25 cellular contexts compared by ENCODE assay signal in genomic region chr9:134484479-134484878, GRCh38.
DNase-seq lines count a peak whose midpoint lies in the region; ATAC-seq and TF ChIP-seq lines count a peak whose summit lies in the region.
"Had no signal": no experiment of that assay in that cellular context is flagged by ENCODE, and none has a peak within 500 bp of the region (broad histone marks: within the 10 kb centered on the region; RNA-seq: fewer than 3 reads in every experiment).

No MANE protein-coding gene starts in this region.

- H3K4me3 Mint-ChIP-seq in activated naive CD8-positive, alpha-beta T cell treated with anti-CD3 and anti-CD28 coated beads, Interleukin-2, amount 10 ng/mL, durations not matched to agents 7 days and 5 days: no peak overlapping the region
- no peak overlapping the region for H3K4me3 Mint-ChIP-seq in activated naive CD8-positive, alpha-beta T cell treated with anti-CD3 and anti-CD28 coated beads, Interleukin-2, amount 50 U/mL, for 24 hours
- H3K4me3 Mint-ChIP-seq in memory B cell: no peak overlapping the region
- H3K4me3 Mint-ChIP-seq in stimulated activated memory B cell treated with anti-CD40 and anti-IgM and Interleukin-4, amounts not matched to agents 10 μg/mL and 1 μg/mL and 100 μg/mL, for 72 hours: no peak overlapping the region
- H3K4me3 Mint-ChIP-seq: activated B cell treated with CpG ODN at 0.5 μM for 24 hours; activated CD4-positive, alpha-beta memory T cell treated with anti-CD3 and anti-CD28 coated beads, Interleukin-2, amount 10 ng/mL, durations not matched to agents 7 days and 5 days; CD4-positive, CD25-positive, alpha-beta regulatory T cell; dendritic cell treated with granulocyte-macrophage colony-stimulating factor and Interleukin-4, amounts not matched to agents 40 ng/mL and 50 ng/mL, for 4 days; stimulated activated naive B cell treated with anti-CD40 and anti-IgM and Interleukin-4, amounts not matched to agents 10 μg/mL and 1 μg/mL and 100 μg/mL, for 72 hours had no signal

- no peaks in the 10 kb centered on the region for H3K36me3 Mint-ChIP-seq in activated naive CD8-positive, alpha-beta T cell treated with anti-CD3 and anti-CD28 coated beads, Interleukin-2, amount 10 ng/mL, durations not matched to agents 7 days and 5 days
- no peaks in the 10 kb centered on the region for H3K36me3 Mint-ChIP-seq in activated naive CD8-positive, alpha-beta T cell treated with anti-CD3 and anti-CD28 coated beads, Interleukin-2, amount 50 U/mL, for 24 hours (ENCODE audit: low read depth)
- no peaks in the 10 kb centered on the region for H3K36me3 Mint-ChIP-seq in memory B cell
- no peaks in the 10 kb centered on the region for H3K36me3 Mint-ChIP-seq in stimulated activated memory B cell treated with anti-CD40 and anti-IgM and Interleukin-4, amounts not matched to agents 10 μg/mL and 1 μg/mL and 100 μg/mL, for 72 hours
- H3K36me3 Mint-ChIP-seq: CD4-positive, CD25-positive, alpha-beta regulatory T cell; stimulated activated naive B cell treated with anti-CD40 and anti-IgM and Interleukin-4, amounts not matched to agents 10 μg/mL and 1 μg/mL and 100 μg/mL, for 72 hours had no signal

- H3K9me3 Mint-ChIP-seq in activated naive CD8-positive, alpha-beta T cell treated with anti-CD3 and anti-CD28 coated beads, Interleukin-2, amount 10 ng/mL, durations not matched to agents 7 days and 5 days: no peaks in the 10 kb centered on the region
- no peaks in the 10 kb centered on the region for H3K9me3 Mint-ChIP-seq in activated naive CD8-positive, alpha-beta T cell treated with anti-CD3 and anti-CD28 coated beads, Interleukin-2, amount 50 U/mL, for 24 hours
- H3K9me3 Mint-ChIP-seq in memory B cell: no peaks in the 10 kb centered on the region
- H3K9me3 Mint-ChIP-seq in stimulated activated memory B cell treated with anti-CD40 and anti-IgM and Interleukin-4, amounts not matched to agents 10 μg/mL and 1 μg/mL and 100 μg/mL, for 72 hours: no peaks in the 10 kb centered on the region
- H3K9me3 Mint-ChIP-seq: activated B cell treated with CpG ODN at 0.5 μM for 24 hours; activated CD4-positive, alpha-beta memory T cell treated with anti-CD3 and anti-CD28 coated beads, Interleukin-2, amount 10 ng/mL, durations not matched to agents 7 days and 5 days; CD4-positive, CD25-positive, alpha-beta regulatory T cell; dendritic cell treated with granulocyte-macrophage colony-stimulating factor and Interleukin-4, amounts not matched to agents 40 ng/mL and 50 ng/mL, for 4 days; stimulated activated naive B cell treated with anti-CD40 and anti-IgM and Interleukin-4, amounts not matched to agents 10 μg/mL and 1 μg/mL and 100 μg/mL, for 72 hours had no signal

- no peaks in the 10 kb centered on the region for H3K4me1 Mint-ChIP-seq in activated naive CD8-positive, alpha-beta T cell treated with anti-CD3 and anti-CD28 coated beads, Interleukin-2, amount 10 ng/mL, durations not matched to agents 7 days and 5 days
- peaks cover 4% of the 10 kb centered on the region for H3K4me1 Mint-ChIP-seq in activated naive CD8-positive, alpha-beta T cell treated with anti-CD3 and anti-CD28 coated beads, Interleukin-2, amount 50 U/mL, for 24 hours
- H3K4me1 Mint-ChIP-seq in memory B cell: peaks cover 13% of the 10 kb centered on the region
- peaks cover 27% of the 10 kb centered on the region for H3K4me1 Mint-ChIP-seq in stimulated activated memory B cell treated with anti-CD40 and anti-IgM and Interleukin-4, amounts not matched to agents 10 μg/mL and 1 μg/mL and 100 μg/mL, for 72 hours
- H3K4me1 Mint-ChIP-seq: activated CD4-positive, alpha-beta memory T cell treated with anti-CD3 and anti-CD28 coated beads, Interleukin-2, amount 10 ng/mL, durations not matched to agents 7 days and 5 days; CD4-positive, CD25-positive, alpha-beta regulatory T cell had no signal

- POLR2A ChIA-PET in activated naive CD8-positive, alpha-beta T cell treated with anti-CD3 and anti-CD28 coated beads, Interleukin-2, amount 10 ng/mL, durations not matched to agents 7 days and 5 days (lab: Charles Lee): no interaction called here

- H3K36me3 ChIP-seq in MG63: no peaks in the 10 kb centered on the region
- H3K36me3 ChIP-seq: adrenal gland, breast epithelium, esophagus squamous epithelium, gastrocnemius medialis, lower lobe of right lung had no signal

- H3K27me3 Mint-ChIP-seq in activated naive CD8-positive, alpha-beta T cell treated with anti-CD3 and anti-CD28 coated beads, Interleukin-2, amount 10 ng/mL, durations not matched to agents 7 days and 5 days: no peaks in the 10 kb centered on the region
- H3K27me3 Mint-ChIP-seq in activated naive CD8-positive, alpha-beta T cell treated with anti-CD3 and anti-CD28 coated beads, Interleukin-2, amount 50 U/mL, for 24 hours: no peaks in the 10 kb centered on the region
- peaks cover 7% of the 10 kb centered on the region for H3K27me3 Mint-ChIP-seq in memory B cell
- peaks cover 21% of the 10 kb centered on the region for H3K27me3 Mint-ChIP-seq in stimulated activated memory B cell treated with anti-CD40 and anti-IgM and Interleukin-4, amounts not matched to agents 10 μg/mL and 1 μg/mL and 100 μg/mL, for 72 hours
- H3K27me3 Mint-ChIP-seq: activated CD4-positive, alpha-beta memory T cell treated with anti-CD3 and anti-CD28 coated beads, Interleukin-2, amount 10 ng/mL, durations not matched to agents 7 days and 5 days had no signal

- ATAC-seq in activated naive CD8-positive, alpha-beta T cell treated with anti-CD3 and anti-CD28 coated beads, Interleukin-2, amount 10 ng/mL, durations not matched to agents 7 days and 5 days (ENCODE audit: low read depth): no peak
- ATAC-seq in activated naive CD8-positive, alpha-beta T cell treated with anti-CD3 and anti-CD28 coated beads, Interleukin-2, amount 50 U/mL, for 24 hours: no peak
- ATAC-seq in memory B cell (ENCODE audit: low read depth) (no peak), SK-N-SH treated with all-trans-retinoic acid at 6 μM for 48 hours (no peak), HG02885 (IDR thresholded peaks at IDR 0.05; ENCODE audit: poor library complexity, unreplicated experiment) (no peak), HG03175 (IDR thresholded peaks at IDR 0.05; ENCODE audit: unreplicated experiment) (no peak)
- no peak for ATAC-seq in stimulated activated memory B cell treated with anti-CD40 and anti-IgM and Interleukin-4, amounts not matched to agents 10 μg/mL and 1 μg/mL and 100 μg/mL, for 72 hours
- ATAC-seq: gastrocnemius medialis, lower lobe of right lung had no signal

- no peak overlapping the region for H3K27ac Mint-ChIP-seq in activated naive CD8-positive, alpha-beta T cell treated with anti-CD3 and anti-CD28 coated beads, Interleukin-2, amount 10 ng/mL, durations not matched to agents 7 days and 5 days
- H3K27ac Mint-ChIP-seq in activated naive CD8-positive, alpha-beta T cell treated with anti-CD3 and anti-CD28 coated beads, Interleukin-2, amount 50 U/mL, for 24 hours: no peak overlapping the region
- peak overlapping the region; percentile 18 for H3K27ac Mint-ChIP-seq in memory B cell
- peak overlapping the region; percentile 19 for H3K27ac Mint-ChIP-seq in stimulated activated memory B cell treated with anti-CD40 and anti-IgM and Interleukin-4, amounts not matched to agents 10 μg/mL and 1 μg/mL and 100 μg/mL, for 72 hours
- H3K27ac Mint-ChIP-seq: activated B cell treated with CpG ODN at 0.5 μM for 24 hours; activated CD4-positive, alpha-beta memory T cell treated with anti-CD3 and anti-CD28 coated beads, Interleukin-2, amount 10 ng/mL, durations not matched to agents 7 days and 5 days; CD4-positive, CD25-positive, alpha-beta regulatory T cell; dendritic cell treated with granulocyte-macrophage colony-stimulating factor and Interleukin-4, amounts not matched to agents 40 ng/mL and 50 ng/mL, for 4 days; stimulated activated naive B cell treated with anti-CD40 and anti-IgM and Interleukin-4, amounts not matched to agents 10 μg/mL and 1 μg/mL and 100 μg/mL, for 72 hours had no signal

- no peak overlapping the region for H3K4me3 ChIP-seq in MG63
- H3K4me3 ChIP-seq: adrenal gland, breast epithelium, esophagus squamous epithelium, gastrocnemius medialis, lower lobe of right lung had no signal

- H3K27me3 ChIP-seq in MG63: no peaks in the 10 kb centered on the region
- H3K27me3 ChIP-seq: adrenal gland, breast epithelium had no signal

- peak; percentile 12 for DNase-seq in activated naive CD8-positive, alpha-beta T cell treated with anti-CD3 and anti-CD28 coated beads, Interleukin-2, amount 10 ng/mL, durations not matched to agents 7 days and 5 days
- no peak for DNase-seq in activated naive CD8-positive, alpha-beta T cell treated with anti-CD3 and anti-CD28 coated beads, Interleukin-2, amount 50 U/mL, for 24 hours
- peak; percentile 32 for DNase-seq in MG63
- DNase-seq in memory B cell (ENCODE audit: low spot score in 2 of 2): no peak
- DNase-seq: ACHN; activated B cell treated with CpG ODN at 0.5 μM for 24 hours; activated CD4-positive, alpha-beta memory T cell treated with anti-CD3 and anti-CD28 coated beads, Interleukin-2, amount 10 ng/mL, durations not matched to agents 7 days and 5 days; activated gamma-delta T cell; activated T-cell treated with anti-CD3 and anti-CD28 coated beads for 4 hours; CD4-positive, CD25-positive, alpha-beta regulatory T cell; esophagus squamous epithelium; lower lobe of right lung; NCI-H1105; NCI-H2029; stimulated activated CD4-positive, alpha-beta T cell treated with anti-CD3 and anti-CD28 coated beads, Interleukin-4, amount 100 ng/mL, for 1 hour; stimulated activated naive B cell treated with anti-CD40 and anti-IgM and Interleukin-4, amounts not matched to agents 10 μg/mL and 1 μg/mL and 100 μg/mL, for 72 hours; T1000 had no signal

- H3K9me3 ChIP-seq in MG63: no peaks in the 10 kb centered on the region
- H3K9me3 ChIP-seq: adrenal gland, breast epithelium, esophagus squamous epithelium, gastrocnemius medialis, lower lobe of right lung had no signal

TF ChIP-seq in SK-N-SH treated with all-trans-retinoic acid at 6 μM for 48 hours, 23 proteins besides CTCF, POLR2A, EP300 and RAD21 (continues in another document):
- TF ChIP-seq ARNTL (CRISPR knock-in tag; IDR thresholded peaks at IDR 0.05; ENCODE audit: borderline replicate concordance, low read depth) (no peak), CSRNP3 (CRISPR knock-in tag; IDR thresholded peaks at IDR 0.05) (no peak), ISL1 (CRISPR knock-in tag; IDR thresholded peaks at IDR 0.05) (no peak), ZFP3 (CRISPR knock-in tag; IDR thresholded peaks at IDR 0.05) (no peak), ZC3H10 (CRISPR knock-in tag; IDR thresholded peaks at IDR 0.05) (no peak), GLIS3 (CRISPR knock-in tag; IDR thresholded peaks at IDR 0.05) (no peak)

Comparison
In these comparisons a context has a peak if more than half of its experiments do, and no peak if none do; other contexts are left out.
1. DNase-seq: peak in activated naive CD8-positive, alpha-beta T cell treated with anti-CD3 and anti-CD28 coated beads, Interleukin-2, amount 10 ng/mL, durations not matched to agents 7 days and 5 days (single experiment) and MG63 (single experiment); none in activated naive CD8-positive, alpha-beta T cell treated with anti-CD3 and anti-CD28 coated beads, Interleukin-2, amount 50 U/mL, for 24 hours (single experiment) and memory B cell (0 of 2).
2. H3K27ac Mint-ChIP-seq: peak in memory B cell (single experiment) and stimulated activated memory B cell treated with anti-CD40 and anti-IgM and Interleukin-4, amounts not matched to agents 10 μg/mL and 1 μg/mL and 100 μg/mL, for 72 hours (single experiment); none in activated naive CD8-positive, alpha-beta T cell treated with anti-CD3 and anti-CD28 coated beads, Interleukin-2, amount 10 ng/mL, durations not matched to agents 7 days and 5 days (single experiment) and activated naive CD8-positive, alpha-beta T cell treated with anti-CD3 and anti-CD28 coated beads, Interleukin-2, amount 50 U/mL, for 24 hours (single experiment).